10 cellular contexts compared by ENCODE assay signal in the genomic region with DNA sequence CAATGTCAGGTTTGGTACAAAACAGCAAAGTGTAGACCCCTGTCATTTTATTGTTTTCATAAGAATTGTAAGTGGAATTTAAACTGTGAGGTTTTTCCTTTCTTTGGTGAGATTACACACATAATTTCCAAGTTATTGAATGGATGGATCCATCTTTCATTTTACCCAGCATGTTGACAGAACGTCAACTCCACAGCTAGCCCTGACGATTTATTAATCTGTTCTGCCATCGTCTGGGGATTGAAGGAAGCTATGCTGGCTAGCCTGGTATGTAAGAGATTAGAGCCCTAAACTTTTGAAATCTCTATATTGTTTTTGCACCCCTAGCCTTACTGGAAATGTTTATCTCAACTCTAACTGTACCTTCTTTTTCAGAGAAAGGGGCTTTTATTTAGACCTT. TPM values are rescaled to one million over a fixed set of nuclear protein-coding genes. Genes with fewer than 3 reads are reported as not detected.
DNase-seq lines count a peak whose midpoint lies in the region; ATAC-seq and TF ChIP-seq lines count a peak whose summit lies in the region.
"Had no signal": no experiment of that assay in that cellular context is flagged by ENCODE, and none has a peak within 500 bp of the region (broad histone marks: within the 10 kb centered on the region; RNA-seq: fewer than 3 reads in every experiment).

No MANE protein-coding gene starts in this region.

- intact Hi-C loops in left colon (cut with DNase I, micrococcal nuclease): no loop called here

- ATAC-seq in left colon (peak; percentile 77), GM21447 (IDR thresholded peaks at IDR 0.05; ENCODE audit: unreplicated experiment) (no peak)

- H3K9me3 ChIP-seq in HEK293 (ENCODE audit: control insufficient read depth, insufficient read depth, low read depth, low read length): no peaks in the 10 kb centered on the region

- H3K4me1 ChIP-seq in HEK293 (ENCODE audit: control insufficient read depth, insufficient read depth, low read length): no peaks in the 10 kb centered on the region

- DNase-seq in ELR (ENCODE audit: low read depth): peak; percentile 27
- peak; percentile 49 for DNase-seq in RPMI8226
- DNase-seq in left colon: no peak
- no peak for DNase-seq in stimulated activated naive CD4-positive, alpha-beta T cell (lab: John Stamatoyannopoulos, UW)
- DNase-seq in MV-4-11 (lab: John Stamatoyannopoulos, UW): no peak
- no peak for DNase-seq in SK-N-DZ (ENCODE audit: low spot score)
- DNase-seq: aorta had no signal

- H3K4me3 ChIP-seq in HEK293 (ENCODE audit: low read depth, low read length): no peak overlapping the region

- H3K27ac ChIP-seq in HEK293 (ENCODE audit: extremely low read depth, low read depth, low read length): no peak overlapping the region

- CTCF ChIA-PET in HEK293 (lab: Yijun Ruan, JAX): interaction anchor here (0.7 to 1.1 kb wide), 3 partner anchors 176 to 209 kb away, joined by 4 read pairs; no protein-coding TSS in a partner anchor

- POLR2A ChIA-PET in HEK293 (lab: Yijun Ruan, JAX): no interaction called here

- no peaks in the 10 kb centered on the region for H3K36me3 ChIP-seq in HEK293 (ENCODE audit: control insufficient read depth in 2 of 2, insufficient read depth in 1 of 2, low read length in 2 of 2)

- peak; percentile 58 for TF ChIP-seq CTCF in HEK293 (tag by site-specific recombination; IDR thresholded peaks at IDR 0.05)

TF ChIP-seq in HEK293, 187 proteins besides CTCF, POLR2A, EP300 and RAD21:
- TF ChIP-seq ZNF654 (tag by site-specific recombination; IDR thresholded peaks at IDR 0.05; ENCODE audit: low read depth) (peak; percentile 90), ZNF660 (tag by site-specific recombination; IDR thresholded peaks at IDR 0.05) (0 out of 2 replicates have a peak, but pooled peaks have one; percentile 28), ZBTB17 (tag by site-specific recombination; IDR thresholded peaks at IDR 0.05) (0 out of 2 replicates have a peak, but pooled peaks have one; percentile 24), ZNF239 (tag by site-specific recombination; IDR thresholded peaks at IDR 0.05) (no peak), SCRT2 (tag by site-specific recombination; IDR thresholded peaks at IDR 0.05) (no peak), ZNF292 (tag by site-specific recombination; IDR thresholded peaks at IDR 0.05; ENCODE audit: borderline replicate concordance, low read depth) (no peak), FEZF1 (tag by site-specific recombination; IDR thresholded peaks at IDR 0.05) (no peak)
- TF ChIP-seq, protein P1, sequence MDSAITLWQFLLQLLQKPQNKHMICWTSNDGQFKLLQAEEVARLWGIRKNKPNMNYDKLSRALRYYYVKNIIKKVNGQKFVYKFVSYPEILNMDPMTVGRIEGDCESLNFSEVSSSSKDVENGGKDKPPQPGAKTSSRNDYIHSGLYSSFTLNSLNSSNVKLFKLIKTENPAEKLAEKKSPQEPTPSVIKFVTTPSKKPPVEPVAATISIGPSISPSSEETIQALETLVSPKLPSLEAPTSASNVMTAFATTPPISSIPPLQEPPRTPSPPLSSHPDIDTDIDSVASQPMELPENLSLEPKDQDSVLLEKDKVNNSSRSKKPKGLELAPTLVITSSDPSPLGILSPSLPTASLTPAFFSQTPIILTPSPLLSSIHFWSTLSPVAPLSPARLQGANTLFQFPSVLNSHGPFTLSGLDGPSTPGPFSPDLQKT (IDR thresholded peaks at IDR 0.05; ENCODE audit: borderline replicate concordance, low read depth, low read length): no peak

RNA-seq across cellular contexts. Expression of a gene that starts 8.6 kb away (rescaled TPM):
- total RNA-seq in left colon: not detected
- not detected in 2 replicates for polyA plus RNA-seq in SK-N-DZ (2014; cell fraction: cytosol; rRNA removed)
- 0.24 TPM in 1 of 2 replicates, not detected in the other for polyA plus RNA-seq in SK-N-DZ (2014; cell fraction: nucleus; rRNA removed)
- total RNA-seq: aorta; T-helper 2 cell treated with Interferon-gamma antibody and Interleukin-4, amounts not matched to agents 100 ng/mL and 5 ng/mL, for 36 hours had no signal
- polyA plus RNA-seq: aorta had no signal

RNA-seq across cellular contexts. Expression of a gene that starts 58.7 kb away (rescaled TPM):
- total RNA-seq in left colon: 10 to 100 TPM; 46.4 to 51.7 TPM
- 19.3 and 22.1 TPM in 2 replicates for polyA plus RNA-seq in SK-N-DZ (2014; cell fraction: cytosol; rRNA removed)
- polyA plus RNA-seq in SK-N-DZ (2014; cell fraction: nucleus; rRNA removed): 19.6 and 24.0 TPM in 2 replicates

Comparison
In these comparisons a context has a peak if more than half of its experiments do, and no peak if none do; other contexts are left out.
1. DNase-seq: peak in ELR (single experiment) and RPMI8226 (single experiment); none in left colon (0 of 2), stimulated activated naive CD4-positive, alpha-beta T cell (0 of 6), MV-4-11 (single experiment) and SK-N-DZ (single experiment).